In the genomic region with DNA sequence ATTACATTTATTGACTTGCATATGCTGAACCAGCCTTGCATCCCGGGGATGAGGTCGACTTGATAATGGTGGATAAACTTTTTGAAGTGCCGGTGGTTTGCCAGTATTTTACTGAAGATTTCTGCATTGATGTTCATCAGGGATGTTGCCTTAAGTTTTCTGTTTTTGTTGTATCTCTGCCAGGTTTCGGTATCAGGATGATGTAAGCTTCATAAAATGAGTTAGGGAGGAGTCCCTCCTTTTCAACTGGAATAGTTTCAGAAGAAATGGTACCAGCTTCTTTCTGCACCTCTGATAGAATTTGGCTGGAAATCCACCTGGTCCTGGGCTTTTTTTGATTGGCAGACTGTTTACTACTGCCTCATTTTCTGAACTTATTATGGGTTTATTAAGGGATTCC, we compare ENCODE assay signal across 14 cellular contexts.
DNase-seq lines count a peak whose midpoint lies in the region; ATAC-seq and TF ChIP-seq lines count a peak whose summit lies in the region.
"Had no signal": no experiment of that assay in that cellular context is flagged by ENCODE, and none has a peak within 500 bp of the region (broad histone marks: within the 10 kb centered on the region; RNA-seq: fewer than 3 reads in every experiment).

No MANE protein-coding gene starts in this region.

- TF ChIP-seq POLR2A in HCT116 (IDR thresholded peaks at IDR 0.05; ENCODE audit: borderline replicate concordance, extremely low read depth, insufficient read depth, insufficient read length): no peak

- no peak overlapping the region for H3K4me3 Mint-ChIP-seq in CD4-positive, alpha-beta T cell
- no peak overlapping the region for H3K4me3 Mint-ChIP-seq in activated naive CD8-positive, alpha-beta T cell treated with anti-CD3 and anti-CD28 coated beads, Interleukin-2, amount 50 U/mL, for 24 hours
- H3K4me3 Mint-ChIP-seq: stimulated activated naive CD8-positive, alpha-beta T cell treated with anti-CD3 and anti-CD28 coated beads, Interleukin-15, amount 100 ng/mL, for 72 hours; T-cell had no signal

- BruUV-seq in HCT116 (replicated peaks; lab: Mats Ljungman, UMichigan) (no TSS peak), PC-9 (replicated peaks; lab: Mats Ljungman, UMichigan) (no TSS peak)

- H3K4me2 ChIP-seq in HCT116 (ENCODE audit: low read length) (peak overlapping the region; percentile 35; the same call in 1 of the 2 replicates), PC-9 (no peak overlapping the region)

- no peaks in the 10 kb centered on the region for H3K36me3 ChIP-seq in HCT116 (ENCODE audit: control insufficient read depth in 1 of 2, insufficient read depth in 2 of 2, low read length in 2 of 2)
- no peaks in the 10 kb centered on the region for H3K36me3 ChIP-seq in PC-9 (ENCODE audit: low read depth)
- H3K36me3 ChIP-seq: right lobe of liver had no signal

- no peaks in the 10 kb centered on the region for H3F3A ChIP-seq in PC-9 (ENCODE audit: insufficient read depth, low read depth)

- H4K20me1 ChIP-seq in HCT116 (ENCODE audit: insufficient read depth): no peaks in the 10 kb centered on the region
- no peaks in the 10 kb centered on the region for H4K20me1 ChIP-seq in PC-9 (ENCODE audit: insufficient read depth)

- H3K36me3 Mint-ChIP-seq in CD4-positive, alpha-beta T cell (ENCODE audit: low read depth): peaks cover 65% of the 10 kb centered on the region
- peaks cover 27% of the 10 kb centered on the region for H3K36me3 Mint-ChIP-seq in activated naive CD8-positive, alpha-beta T cell treated with anti-CD3 and anti-CD28 coated beads, Interleukin-2, amount 50 U/mL, for 24 hours (ENCODE audit: low read depth)

- intact Hi-C loops in HCT116 (cut with micrococcal nuclease) (no loop called here), PC-9 (cut with micrococcal nuclease; ENCODE audit: unreplicated experiment) (no loop called here)
- intact Hi-C loops in CD4-positive, alpha-beta T cell (cut with DNase I, micrococcal nuclease): no loop called here

- RAD21 ChIA-PET in HCT116 (lab: Charles Lee; ENCODE audit: low non-redundant PET in 1 of 2, low total read pairs in 2 of 2, uncharacterized antibody in 2 of 2, unreplicated experiment in 2 of 2): no interaction called here

- H3K79me2 ChIP-seq in HCT116 (ENCODE audit: insufficient read depth, low read length): no peaks in the 10 kb centered on the region
- no peaks in the 10 kb centered on the region for H3K79me2 ChIP-seq in PC-9 (ENCODE audit: low read depth)

- no peak overlapping the region for H3K27ac Mint-ChIP-seq in CD4-positive, alpha-beta T cell
- no peak overlapping the region for H3K27ac Mint-ChIP-seq in activated naive CD8-positive, alpha-beta T cell treated with anti-CD3 and anti-CD28 coated beads, Interleukin-2, amount 50 U/mL, for 24 hours
- H3K27ac Mint-ChIP-seq: stimulated activated naive CD8-positive, alpha-beta T cell treated with anti-CD3 and anti-CD28 coated beads, Interleukin-15, amount 100 ng/mL, for 72 hours; T-cell had no signal

- POLR2A ChIA-PET in HCT116 (lab: Charles Lee) (no interaction called here), PC-9 (lab: Charles Lee; ENCODE audit: unreplicated experiment) (no interaction called here)
- POLR2A ChIA-PET in CD4-positive, alpha-beta T cell (lab: Charles Lee): no interaction called here

- H3K27me3 Mint-ChIP-seq in CD4-positive, alpha-beta T cell: no peaks in the 10 kb centered on the region
- H3K27me3 Mint-ChIP-seq in activated naive CD8-positive, alpha-beta T cell treated with anti-CD3 and anti-CD28 coated beads, Interleukin-2, amount 50 U/mL, for 24 hours: no peaks in the 10 kb centered on the region
- H3K27me3 Mint-ChIP-seq: stimulated activated naive CD8-positive, alpha-beta T cell treated with anti-CD3 and anti-CD28 coated beads, Interleukin-15, amount 100 ng/mL, for 72 hours; T-cell had no signal

- H3K4me1 Mint-ChIP-seq in CD4-positive, alpha-beta T cell (ENCODE audit: low read depth): no peaks in the 10 kb centered on the region
- no peaks in the 10 kb centered on the region for H3K4me1 Mint-ChIP-seq in activated naive CD8-positive, alpha-beta T cell treated with anti-CD3 and anti-CD28 coated beads, Interleukin-2, amount 50 U/mL, for 24 hours
- H3K4me1 Mint-ChIP-seq: T-cell had no signal

- H3K9me2 ChIP-seq in HCT116 (ENCODE audit: insufficient read depth) (no peaks in the 10 kb centered on the region), PC-9 (ENCODE audit: insufficient read depth) (no peaks in the 10 kb centered on the region)

- CTCF ChIA-PET in HCT116 (lab: Charles Lee): no interaction called here
- CTCF ChIA-PET in PC-9 (lab: Charles Lee): no interaction called here
- CTCF ChIA-PET in CD4-positive, alpha-beta T cell (lab: Charles Lee): no interaction called here

- no peak overlapping the region for H3K9ac ChIP-seq in HCT116 (ENCODE audit: low read length)

- DNase-seq in HCT116 (ENCODE audit: low read depth, low spot score): peak; percentile 13
- peak; percentile 34 for DNase-seq in fibroblast of gingiva (ENCODE audit: low read depth)
- DNase-seq in renal cortical epithelial cell (ENCODE audit: low read depth): peak; percentile 22
- no peak for DNase-seq in PC-9
- DNase-seq in CD4-positive, alpha-beta T cell: no peak
- no peak for DNase-seq in activated naive CD8-positive, alpha-beta T cell treated with anti-CD3 and anti-CD28 coated beads, Interleukin-2, amount 50 U/mL, for 24 hours
- no peak for DNase-seq in NCI-H2081 treated with DMSO at 0.1 percent for 48 hours (lab: John Stamatoyannopoulos, UW)
- DNase-seq: left cardiac atrium; NCI-H2171; right lobe of liver; stimulated activated naive CD8-positive, alpha-beta T cell treated with anti-CD3 and anti-CD28 coated beads, Interleukin-15, amount 100 ng/mL, for 72 hours; T-cell had no signal

- H3K27me3 ChIP-seq in HCT116 (ENCODE audit: insufficient read depth, low read length) (no peaks in the 10 kb centered on the region), PC-9 (ENCODE audit: insufficient read depth, low read depth) (no peaks in the 10 kb centered on the region)
- no peaks in the 10 kb centered on the region for H3K27me3 ChIP-seq in CD4-positive, alpha-beta T cell (ENCODE audit: control insufficient read depth, insufficient read depth, low read length)
- H3K27me3 ChIP-seq: right lobe of liver had no signal

- TF ChIP-seq CTCF in HCT116 (IDR thresholded peaks at IDR 0.05 in 2 of 3, conservative IDR thresholded peaks at IDR 0.05 in 1 of 3; ENCODE audit: borderline replicate concordance in 1 of 3, insufficient read depth in 1 of 3, low read depth in 2 of 3, low read length in 2 of 3) (no peak), PC-9 (conservative IDR thresholded peaks at IDR 0.05) (no peak)
- no peak for TF ChIP-seq CTCF in CD4-positive, alpha-beta T cell (IDR thresholded peaks at IDR 0.05)

- H3K9me3 ChIP-seq in HCT116 (ENCODE audit: control insufficient read depth in 1 of 2, insufficient read depth in 1 of 2, low read depth in 1 of 2, low read length in 2 of 2): peaks cover 0 to 17% of the 10 kb centered on the region in 2 experiments; a peak in 1 of 4 replicates
- H3K9me3 ChIP-seq in PC-9 (ENCODE audit: insufficient read depth, low read depth): no peaks in the 10 kb centered on the region
- H3K9me3 ChIP-seq in CD4-positive, alpha-beta T cell (ENCODE audit: control insufficient read depth, low read length): no peaks in the 10 kb centered on the region
- H3K9me3 ChIP-seq: right lobe of liver had no signal

- ATAC-seq in HCT116 (no peak), SK-N-SH treated with all-trans-retinoic acid at 6 μM for 48 hours (no peak)
- no peak for ATAC-seq in CD4-positive, alpha-beta T cell (ENCODE audit: poor library complexity)
- ATAC-seq in activated naive CD8-positive, alpha-beta T cell treated with anti-CD3 and anti-CD28 coated beads, Interleukin-2, amount 50 U/mL, for 24 hours: no peak
- ATAC-seq: right lobe of liver; stimulated activated naive CD8-positive, alpha-beta T cell treated with anti-CD3 and anti-CD28 coated beads, Interleukin-15, amount 100 ng/mL, for 72 hours; T-cell had no signal

- no peak overlapping the region for H3K27ac ChIP-seq in HCT116 (ENCODE audit: low read depth, low read length)
- H3K27ac ChIP-seq in PC-9: no peak overlapping the region
- H3K27ac ChIP-seq in CD4-positive, alpha-beta T cell (ENCODE audit: low read depth, low read length): no peak overlapping the region
- H3K27ac ChIP-seq: C4-2B, right lobe of liver had no signal

- TF ChIP-seq RAD21 in HCT116 (IDR thresholded peaks at IDR 0.05; ENCODE audit: low read depth): no peak

- H3K4me1 ChIP-seq in HCT116 (ENCODE audit: control insufficient read depth in 1 of 2, insufficient read depth in 2 of 2, low read length in 2 of 2) (peaks cover 0 to 17% of the 10 kb centered on the region in 2 experiments; a peak in 2 of 4 replicates), PC-9 (replicated peaks; ENCODE audit: insufficient read depth) (no peaks in the 10 kb centered on the region)
- H3K4me1 ChIP-seq: right lobe of liver had no signal

- no peak overlapping the region for H2AFZ ChIP-seq in HCT116 (ENCODE audit: low read depth, low read length, poor library complexity, severe bottlenecking)
- no peak overlapping the region for H2AFZ ChIP-seq in PC-9

- peaks cover 26% of the 10 kb centered on the region for H3K9me3 Mint-ChIP-seq in CD4-positive, alpha-beta T cell
- H3K9me3 Mint-ChIP-seq in activated naive CD8-positive, alpha-beta T cell treated with anti-CD3 and anti-CD28 coated beads, Interleukin-2, amount 50 U/mL, for 24 hours: peaks cover 43% of the 10 kb centered on the region

- H3K4me3 ChIP-seq in HCT116 (replicated peaks in 1 of 2; ENCODE audit: low read depth in 1 of 2, low read length in 2 of 2) (no peak overlapping the region), PC-9 (no peak overlapping the region)
- H3K4me3 ChIP-seq: right lobe of liver had no signal

TF ChIP-seq in HCT116, 20 proteins besides CTCF, POLR2A, EP300 and RAD21 (continues in another document):
- no peak for TF ChIP-seq SP1 (IDR thresholded peaks at IDR 0.05; ENCODE audit: low read depth)
- no peak for TF ChIP-seq ELF1 (IDR thresholded peaks at IDR 0.05; ENCODE audit: borderline replicate concordance, low read depth)

TF ChIP-seq in SK-N-SH treated with all-trans-retinoic acid at 6 μM for 48 hours, 23 proteins besides CTCF, POLR2A, EP300 and RAD21:
- TF ChIP-seq ISL1 (CRISPR knock-in tag; IDR thresholded peaks at IDR 0.05) (0 out of 2 replicates have a peak, but pooled peaks have one; percentile 8), RARB (CRISPR knock-in tag; IDR thresholded peaks at IDR 0.05) (no peak)
TF ChIP-seq in SK-N-SH treated with all-trans-retinoic acid at 6 μM for 48 hours: peak in this region for 1.

Comparison
In these comparisons a context has a peak if more than half of its experiments do, and no peak if none do; other contexts are left out.
1. DNase-seq: peak in HCT116 (single experiment), fibroblast of gingiva (single experiment) and renal cortical epithelial cell (single experiment); none in PC-9 (0 of 2), CD4-positive, alpha-beta T cell (0 of 10), activated naive CD8-positive, alpha-beta T cell treated with anti-CD3 and anti-CD28 coated beads, Interleukin-2, amount 50 U/mL, for 24 hours (single experiment) and NCI-H2081 treated with DMSO at 0.1 percent for 48 hours (single experiment).